ENCODE assay signal across 1 cellular context in genomic region chr6:135002974-135003703, GRCh38.
TF ChIP-seq lines count a peak whose summit lies in the region.

No MANE protein-coding gene starts in this region.

TF ChIP-seq in WTC11, 78 proteins besides CTCF, POLR2A, EP300 and RAD21 (continued from another document):
- TF ChIP-seq, protein P1, sequence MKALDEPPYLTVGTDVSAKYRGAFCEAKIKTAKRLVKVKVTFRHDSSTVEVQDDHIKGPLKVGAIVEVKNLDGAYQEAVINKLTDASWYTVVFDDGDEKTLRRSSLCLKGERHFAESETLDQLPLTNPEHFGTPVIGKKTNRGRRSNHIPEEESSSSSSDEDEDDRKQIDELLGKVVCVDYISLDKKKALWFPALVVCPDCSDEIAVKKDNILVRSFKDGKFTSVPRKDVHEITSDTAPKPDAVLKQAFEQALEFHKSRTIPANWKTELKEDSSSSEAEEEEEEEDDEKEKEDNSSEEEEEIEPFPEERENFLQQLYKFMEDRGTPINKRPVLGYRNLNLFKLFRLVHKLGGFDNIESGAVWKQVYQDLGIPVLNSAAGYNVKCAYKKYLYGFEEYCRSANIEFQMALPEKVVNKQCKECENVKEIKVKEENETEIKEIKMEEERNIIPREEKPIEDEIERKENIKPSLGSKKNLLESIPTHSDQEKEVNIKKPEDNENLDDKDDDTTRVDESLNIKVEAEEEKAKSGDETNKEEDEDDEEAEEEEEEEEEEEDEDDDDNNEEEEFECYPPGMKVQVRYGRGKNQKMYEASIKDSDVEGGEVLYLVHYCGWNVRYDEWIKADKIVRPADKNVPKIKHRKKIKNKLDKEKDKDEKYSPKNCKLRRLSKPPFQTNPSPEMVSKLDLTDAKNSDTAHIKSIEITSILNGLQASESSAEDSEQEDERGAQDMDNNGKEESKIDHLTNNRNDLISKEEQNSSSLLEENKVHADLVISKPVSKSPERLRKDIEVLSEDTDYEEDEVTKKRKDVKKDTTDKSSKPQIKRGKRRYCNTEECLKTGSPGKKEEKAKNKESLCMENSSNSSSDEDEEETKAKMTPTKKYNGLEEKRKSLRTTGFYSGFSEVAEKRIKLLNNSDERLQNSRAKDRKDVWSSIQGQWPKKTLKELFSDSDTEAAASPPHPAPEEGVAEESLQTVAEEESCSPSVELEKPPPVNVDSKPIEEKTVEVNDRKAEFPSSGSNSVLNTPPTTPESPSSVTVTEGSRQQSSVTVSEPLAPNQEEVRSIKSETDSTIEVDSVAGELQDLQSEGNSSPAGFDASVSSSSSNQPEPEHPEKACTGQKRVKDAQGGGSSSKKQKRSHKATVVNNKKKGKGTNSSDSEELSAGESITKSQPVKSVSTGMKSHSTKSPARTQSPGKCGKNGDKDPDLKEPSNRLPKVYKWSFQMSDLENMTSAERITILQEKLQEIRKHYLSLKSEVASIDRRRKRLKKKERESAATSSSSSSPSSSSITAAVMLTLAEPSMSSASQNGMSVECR (CRISPR knock-in tag; IDR thresholded peaks at IDR 0.05; ENCODE audit: borderline replicate concordance), result no peak
- TF ChIP-seq NFYB (CRISPR knock-in tag; conservative IDR thresholded peaks at IDR 0.05; ENCODE audit: low read depth), result no peak
- TF ChIP-seq PREB (CRISPR knock-in tag; IDR thresholded peaks at IDR 0.05; ENCODE audit: borderline replicate concordance), result no peak
- TF ChIP-seq, protein P2, sequence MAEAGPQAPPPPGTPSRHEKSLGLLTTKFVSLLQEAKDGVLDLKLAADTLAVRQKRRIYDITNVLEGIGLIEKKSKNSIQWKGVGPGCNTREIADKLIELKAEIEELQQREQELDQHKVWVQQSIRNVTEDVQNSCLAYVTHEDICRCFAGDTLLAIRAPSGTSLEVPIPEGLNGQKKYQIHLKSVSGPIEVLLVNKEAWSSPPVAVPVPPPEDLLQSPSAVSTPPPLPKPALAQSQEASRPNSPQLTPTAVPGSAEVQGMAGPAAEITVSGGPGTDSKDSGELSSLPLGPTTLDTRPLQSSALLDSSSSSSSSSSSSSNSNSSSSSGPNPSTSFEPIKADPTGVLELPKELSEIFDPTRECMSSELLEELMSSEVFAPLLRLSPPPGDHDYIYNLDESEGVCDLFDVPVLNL (CRISPR knock-in tag; IDR thresholded peaks at IDR 0.05; ENCODE audit: borderline replicate concordance, low read depth), result no peak
- TF ChIP-seq CBFB (CRISPR knock-in tag; IDR thresholded peaks at IDR 0.05; ENCODE audit: low read depth), result no peak
